14 cellular contexts compared by ENCODE assay signal in the genomic region with DNA sequence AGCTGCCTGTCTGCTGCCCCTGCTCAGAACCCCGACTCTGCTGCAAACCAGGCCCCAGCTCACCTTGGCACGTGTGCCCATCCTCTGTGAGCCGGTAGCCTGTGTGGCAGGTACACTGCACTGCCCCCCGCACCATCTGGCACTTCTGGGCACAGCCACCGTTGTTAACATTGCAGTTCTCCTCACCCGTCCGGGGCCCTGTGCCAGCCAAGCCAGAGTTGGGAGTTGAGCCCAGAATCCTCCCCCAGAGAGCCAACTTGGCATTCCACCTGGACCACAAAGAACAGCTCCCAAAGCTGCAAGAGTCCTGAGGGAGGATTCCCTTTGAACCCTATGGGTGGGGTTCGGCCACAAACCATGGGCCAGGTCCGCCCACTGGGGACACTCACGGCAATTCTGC. TPM values are rescaled to one million over a fixed set of nuclear protein-coding genes. Genes with fewer than 3 reads are reported as not detected.
A peak's percentile ranks its signal among the peaks of the same experiment; 100 is the strongest.
DNase-seq lines count a peak whose midpoint lies in the region; ATAC-seq and TF ChIP-seq lines count a peak whose summit lies in the region.
"Had no signal": no experiment of that assay in that cellular context is flagged by ENCODE, and none has a peak within 500 bp of the region (broad histone marks: within the 10 kb centered on the region; RNA-seq: fewer than 3 reads in every experiment).

No MANE protein-coding gene starts in this region.

- ATAC-seq in aorta (ENCODE audit: low FRiP score), result peak; percentile 60
- ATAC-seq: T-helper 17 cell had no signal

- H3K9me3 ChIP-seq in aorta (ENCODE audit: control insufficient read depth, low read length) (no peaks in the 10 kb centered on the region), SJCRH30 (replicated peaks) (no peaks in the 10 kb centered on the region)

- intact Hi-C loops in dorsolateral prefrontal cortex (cut with DNase I), result loop anchor here (1.0 to 5.0 kb wide), 2 partner anchors 40 to 211 kb away; partner anchors contain the start of gene CSTPP1 (in 1 of the 2)
- intact Hi-C loops in aorta (cut with DNase I), result no loop called here

- H3K27me3 ChIP-seq in dorsolateral prefrontal cortex, result no peaks in the 10 kb centered on the region
- H3K27me3 ChIP-seq in aorta (ENCODE audit: control insufficient read depth in 1 of 2, insufficient read depth in 2 of 2, low read length in 1 of 2), result no peaks in the 10 kb centered on the region
- no peaks in the 10 kb centered on the region for H3K27me3 ChIP-seq in SJCRH30

- TF ChIP-seq CTCF in dorsolateral prefrontal cortex (IDR thresholded peaks at IDR 0.05 in 54 of 56, conservative IDR thresholded peaks at IDR 0.05 in 2 of 56; ENCODE audit: low read depth in 1 of 56, partially characterized antibody in 56 of 56), result no peak

- WGBS in aorta, 2 donors, result 26 to 29% methylated on average over 10 of the region's 10 CpGs

- peak overlapping the region in 45 of 59 donors; percentile 4 to 78 (median 53) for H3K27ac ChIP-seq in dorsolateral prefrontal cortex
- no peak overlapping the region for H3K27ac ChIP-seq in aorta (ENCODE audit: low read depth in 1 of 2, low read length in 2 of 2)
- H3K27ac ChIP-seq in SJCRH30, result no peak overlapping the region
- H3K27ac ChIP-seq: 22Rv1 had no signal

- peak; percentile 47 to 74 for DNase-seq in NCI-H2081 (lab: John Stamatoyannopoulos, UW)
- no peak for DNase-seq in NCI-H2081 treated with DMSO at 0.1 percent for 48 hours (lab: John Stamatoyannopoulos, UW)
- DNase-seq in dorsolateral prefrontal cortex, result peak; percentile 56 to 92 (median 82)
- peak; percentile 58 for DNase-seq in middle frontal gyrus (ENCODE audit: extremely low spot score, low spot score)
- DNase-seq in aorta, result peak in 1 of 2 donors; percentile 80
- no peak for DNase-seq in CD1c-positive myeloid dendritic cell (ENCODE audit: extremely low spot score)
- DNase-seq in D341Med (ENCODE audit: low spot score), result no peak
- DNase-seq in SJCRH30, result no peak
- DNase-seq: activated CD4-positive, alpha-beta T cell treated with anti-CD3 and anti-CD28 coated beads, Interleukin-2, amount 50 U/mL, for 4 hours; activated naive CD4-positive, alpha-beta T cell; DMS153; T-helper 17 cell had no signal

- H3K36me3 ChIP-seq in aorta (ENCODE audit: control insufficient read depth in 1 of 2, insufficient read depth in 2 of 2, low read length in 1 of 2), result no peaks in the 10 kb centered on the region
- H3K36me3 ChIP-seq in SJCRH30, result peaks cover 3% of the 10 kb centered on the region; the same call in 1 of the 2 replicates

- H3K4me1 ChIP-seq in aorta (ENCODE audit: control insufficient read depth in 1 of 2, insufficient read depth in 2 of 2, low read length in 2 of 2), result no peaks in the 10 kb centered on the region
- no peaks in the 10 kb centered on the region for H3K4me1 ChIP-seq in SJCRH30

- no peak overlapping the region for H3K4me3 ChIP-seq in dorsolateral prefrontal cortex
- no peak overlapping the region for H3K4me3 ChIP-seq in aorta (ENCODE audit: low read length in 2 of 2)
- no peak overlapping the region for H3K4me3 ChIP-seq in SJCRH30
- H3K4me3 ChIP-seq: smooth muscle cell had no signal

RNA-seq across cellular contexts. Expression of gene LRP4, which starts 22.5 kb away (rescaled TPM):
- 100 to 1,000 TPM in 72 of 120 experiments, 10 to 100 TPM in 48; 56.0 to 339 (median 107) TPM for total RNA-seq in dorsolateral prefrontal cortex
- total RNA-seq in aorta, result 1 to 10 TPM; 4.0 to 8.6 TPM
- 1 to 10 TPM in 1 of 2 donors, under 1 TPM in 1; 0.90 to 2.1 TPM for polyA plus RNA-seq in aorta
- 6.6 and 6.8 TPM in 2 replicates for total RNA-seq in SJCRH30 (2014; rRNA removed; shearing (Covaris generic))
- total RNA-seq: T-helper 17 cell had no signal

RNA-seq across cellular contexts. Expression of gene CSTPP1, which starts 40.7 kb away (rescaled TPM):
- 100 to 1,000 TPM in 73 of 120 experiments, 10 to 100 TPM in 47; 71.1 to 144 (median 102) TPM for total RNA-seq in dorsolateral prefrontal cortex
- 10 to 100 TPM; 19.1 to 22.7 TPM for total RNA-seq in aorta
- polyA plus RNA-seq in aorta, result 10 to 100 TPM; 12.5 to 26.0 TPM
- 22.3 and 24.5 TPM in 2 replicates for total RNA-seq in SJCRH30 (2014; rRNA removed; shearing (Covaris generic))

RNA-seq across cellular contexts. Expression of gene CKAP5, which starts 49.7 kb away (rescaled TPM):
- total RNA-seq in dorsolateral prefrontal cortex (100 to 1,000 TPM; 102 to 212 (median 167) TPM), aorta (10 to 100 TPM; 59.6 to 64.5 TPM)
- polyA plus RNA-seq in aorta, result 10 to 100 TPM; 12.0 to 18.4 TPM
- 176 and 184 TPM in 2 replicates for total RNA-seq in SJCRH30 (2014; rRNA removed; shearing (Covaris generic))

Comparison
In these comparisons a context has a peak if more than half of its experiments do, and no peak if none do; other contexts are left out.
1. DNase-seq: peak in NCI-H2081 (2 of 2), dorsolateral prefrontal cortex (10 of 10) and middle frontal gyrus (single experiment); none in NCI-H2081 treated with DMSO at 0.1 percent for 48 hours (single experiment), CD1c-positive myeloid dendritic cell (single experiment), D341Med (single experiment) and SJCRH30 (0 of 2).
2. H3K27ac ChIP-seq: peak in dorsolateral prefrontal cortex (45 of 59); none in aorta (0 of 2) and SJCRH30 (single experiment).
3. intact Hi-C loops: an anchor here in dorsolateral prefrontal cortex (1.0 to 5.0 kb wide); none called in aorta.